In the genomic region with DNA sequence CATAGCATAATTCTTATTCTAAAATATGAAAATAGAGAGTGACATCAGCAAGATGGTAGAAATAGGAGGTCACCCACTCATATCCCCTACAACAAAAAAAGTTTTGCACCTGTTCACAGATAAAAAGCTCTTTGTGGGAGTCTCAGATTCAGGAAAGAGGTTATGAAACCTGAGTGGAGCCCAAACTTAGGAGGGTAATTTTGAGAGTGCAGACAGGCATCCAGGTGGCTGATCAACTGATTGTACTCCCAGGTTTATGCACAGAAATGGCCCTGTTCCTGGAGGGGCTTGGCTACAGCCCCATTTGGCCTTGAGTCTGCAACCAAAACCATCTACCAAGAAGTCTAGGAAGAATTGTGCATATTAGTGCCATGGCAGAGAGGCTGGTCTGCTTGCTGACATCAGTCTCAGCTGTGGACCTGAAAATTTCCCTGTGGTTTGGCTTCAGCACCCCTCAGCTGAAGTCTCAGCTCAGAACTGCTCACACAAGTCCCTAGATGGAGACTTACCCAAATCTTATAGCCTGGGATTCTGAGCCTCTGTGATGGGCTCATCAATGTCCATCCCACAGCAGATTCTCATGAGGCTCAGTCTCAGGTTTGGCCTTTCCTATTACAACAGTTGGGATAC, we compare ENCODE assay signal across 18 cellular contexts.
"Had no signal": no experiment of that assay in that cellular context is flagged by ENCODE, and none has a peak within 500 bp of the region (broad histone marks: within the 10 kb centered on the region; RNA-seq: fewer than 3 reads in every experiment).

No MANE protein-coding gene starts in this region.

- H3K4me3 Mint-ChIP-seq: activated naive CD4-positive, alpha-beta T cell treated with anti-CD3 and anti-CD28 coated beads for 36 hours; effector memory CD8-positive, alpha-beta T cell; naive thymus-derived CD8-positive, alpha-beta T cell had no signal

- H3K4me3 ChIP-seq: left lung, mucosa of descending colon, pancreas, thoracic aorta, upper lobe of right lung had no signal

- FAIRE-seq: astrocyte, kidney, pancreas had no signal

- ATAC-seq: effector memory CD8-positive, alpha-beta T cell; foreskin keratinocyte; left lung; mucosa of descending colon; naive thymus-derived CD8-positive, alpha-beta T cell; pancreas; sciatic nerve; upper lobe of right lung had no signal

- H3K27ac ChIP-seq: foreskin keratinocyte, left lung, pancreas, thoracic aorta, upper lobe of right lung had no signal

- H3K27me3 Mint-ChIP-seq: effector memory CD8-positive, alpha-beta T cell had no signal

- H3K9me3 ChIP-seq: mucosa of descending colon, pancreas had no signal

- H3K4me1 ChIP-seq: foreskin keratinocyte, left lung, pancreas, upper lobe of right lung had no signal

- H3K27ac Mint-ChIP-seq: activated naive CD4-positive, alpha-beta T cell treated with anti-CD3 and anti-CD28 coated beads for 36 hours; activated T-helper 2 cell treated with anti-CD3 and anti-CD28 coated beads, Interferon-gamma antibody, Interleukin-2, Interleukin-4, amounts not matched to agents 10 μg/mL and 5 μg/mL and 100 μg/mL, durations not matched to agents 14 hours and 24 hours and 36 hours; effector memory CD8-positive, alpha-beta T cell; naive thymus-derived CD8-positive, alpha-beta T cell had no signal

- H3K36me3 ChIP-seq: left lung, pancreas, thoracic aorta, upper lobe of right lung had no signal

- H3K36me3 Mint-ChIP-seq: naive thymus-derived CD8-positive, alpha-beta T cell had no signal

- DNase-seq: activated CD4-positive, CD25-positive, alpha-beta regulatory T cell treated with anti-CD3 and anti-CD28 coated beads, Interleukin-2, amount 50 U/mL, for 72 hours; activated naive CD4-positive, alpha-beta T cell treated with anti-CD3 and anti-CD28 coated beads for 36 hours; dermis blood vessel endothelial cell; effector memory CD8-positive, alpha-beta T cell; foreskin keratinocyte; glutamatergic neuron; hypothalamus; kidney; left lung; mammary epithelial cell; mucosa of descending colon; naive thymus-derived CD8-positive, alpha-beta T cell; pancreas; upper lobe of right lung had no signal

- H3K4me1 Mint-ChIP-seq: naive thymus-derived CD8-positive, alpha-beta T cell had no signal
